In genomic region chr1:227734546-227734857, GRCh38 we compare ENCODE assay signal across 8 cellular contexts. TPM values are rescaled to one million over a fixed set of nuclear protein-coding genes. Genes with fewer than 3 reads are reported as not detected.
DNase-seq lines count a peak whose midpoint lies in the region; ATAC-seq and TF ChIP-seq lines count a peak whose summit lies in the region.

No MANE protein-coding gene starts in this region.

- in situ Hi-C loops in astrocyte of the spinal cord (cut with HindIII; ENCODE audit: low sequenced_read_pairs) = no loop called here

- ATAC-seq in HG03520 (IDR thresholded peaks at IDR 0.05; ENCODE audit: unreplicated experiment) (peak; percentile 1), lower lobe of right lung (peak in 1 of 2 donors; percentile 0), GM19397 (IDR thresholded peaks at IDR 0.05; ENCODE audit: unreplicated experiment) (no peak)

- no peak for DNase-seq in GM12865 (ENCODE audit: low read depth)
- DNase-seq in astrocyte of the spinal cord (ENCODE audit: low read depth, low spot score) = no peak
- DNase-seq in lower lobe of right lung = peak; percentile 43
- no peak for DNase-seq in dedifferentiated amniotic fluid mesenchymal stem cell (ENCODE audit: extremely low spot score)
- no peak for DNase-seq in islet precursor cell
- DNase-seq in GM10266 (ENCODE audit: extremely low spot score) = no peak

- H3K4me1 ChIP-seq in lower lobe of right lung = peaks cover 25% of the 10 kb centered on the region

- peaks cover 26% of the 10 kb centered on the region for H3K36me3 ChIP-seq in lower lobe of right lung

- peak overlapping the region; percentile 89 for H3K27ac ChIP-seq in lower lobe of right lung

- no peaks in the 10 kb centered on the region for H3K27me3 ChIP-seq in lower lobe of right lung (ENCODE audit: low read depth)

- TF ChIP-seq CTCF in GM12865 (IDR thresholded peaks at IDR 0.05; ENCODE audit: insufficient read depth, low read depth, low read length, missing control alignments) (no peak), astrocyte of the spinal cord (IDR thresholded peaks at IDR 0.05; ENCODE audit: low read depth, low read length) (no peak), lower lobe of right lung (IDR thresholded peaks at IDR 0.05) (no peak), GM10266 (IDR thresholded peaks at IDR 0.05; ENCODE audit: control insufficient read depth, insufficient read depth, low read depth, missing control alignments) (no peak)

- intact Hi-C loops in lower lobe of right lung (cut with DNase I) = no loop called here

- H3K4me3 ChIP-seq in GM12865 (ENCODE audit: low read depth, low read length) (peak overlapping the region; percentile 95), astrocyte of the spinal cord (ENCODE audit: low read depth, low read length) (peak overlapping the region; percentile 80), lower lobe of right lung (peak overlapping the region; percentile 91)

- no peaks in the 10 kb centered on the region for H3K9me3 ChIP-seq in lower lobe of right lung

RNA-seq across cellular contexts. Expression of gene JMJD4, which starts 0.6 kb away (rescaled TPM):
- 14.9 TPM for total RNA-seq in lower lobe of right lung

RNA-seq across cellular contexts. Expression of gene SNAP47, which starts 0.7 kb away (rescaled TPM):
- 23.1 TPM for total RNA-seq in lower lobe of right lung
